12 cellular contexts compared by ENCODE assay signal in the genomic region with DNA sequence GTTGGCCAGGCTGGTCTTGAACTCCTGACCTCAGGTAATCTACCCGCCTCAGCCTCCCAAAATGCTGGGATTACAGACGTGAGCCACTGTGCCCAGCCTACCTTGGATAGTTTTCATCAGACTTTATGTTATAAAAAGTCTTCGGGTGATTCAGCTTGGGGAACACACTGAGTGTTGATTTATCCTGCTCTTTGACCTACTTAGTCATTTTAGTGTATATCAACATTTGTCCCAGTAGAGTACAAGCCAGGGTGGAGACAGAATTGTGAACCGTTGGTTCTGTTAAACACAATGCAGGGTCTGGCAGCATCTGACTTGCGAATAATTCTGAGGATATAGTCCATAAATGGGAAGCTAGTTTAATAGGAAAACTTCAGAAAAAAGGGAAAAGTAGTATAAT. TPM values are rescaled to one million over a fixed set of nuclear protein-coding genes. Genes with fewer than 3 reads are reported as not detected.
A peak's percentile ranks its signal among the peaks of the same experiment; 100 is the strongest.
DNase-seq lines count a peak whose midpoint lies in the region; ATAC-seq and TF ChIP-seq lines count a peak whose summit lies in the region.
"Had no signal": no experiment of that assay in that cellular context is flagged by ENCODE, and none has a peak within 500 bp of the region (broad histone marks: within the 10 kb centered on the region; RNA-seq: fewer than 3 reads in every experiment).

No MANE protein-coding gene starts in this region.

- no peak for TF ChIP-seq POLR2A in heart left ventricle (IDR thresholded peaks at IDR 0.05)

- H3K9me3 Mint-ChIP-seq in CD8-positive, alpha-beta memory T cell, result no peaks in the 10 kb centered on the region
- H3K9me3 Mint-ChIP-seq: neural crest cell had no signal

- H3K27ac ChIP-seq in heart left ventricle, result peak overlapping the region; percentile 2 to 87 (median 72)
- peak overlapping the region; percentile 84 to 85 for H3K27ac ChIP-seq in mucosa of rectum (ENCODE audit: low read depth in 2 of 2, low read length in 2 of 2)
- H3K27ac ChIP-seq in CD8-positive, alpha-beta memory T cell (ENCODE audit: low read depth, low read length), result no peak overlapping the region

- H3K4me3 ChIP-seq in heart left ventricle, result no peak overlapping the region
- no peak overlapping the region for H3K4me3 ChIP-seq in epithelial cell of esophagus (ENCODE audit: low read length)
- no peak overlapping the region for H3K4me3 ChIP-seq in mucosa of rectum (ENCODE audit: low read length in 2 of 2)
- no peak overlapping the region for H3K4me3 ChIP-seq in CD8-positive, alpha-beta memory T cell (ENCODE audit: low read length)
- H3K4me3 ChIP-seq: dorsolateral prefrontal cortex had no signal

- CTCF ChIA-PET in CD8-positive, alpha-beta memory T cell (lab: Charles Lee), result interaction anchor here (1.1 kb wide), 1 partner anchor 9 kb away, joined by 3 read pairs; no protein-coding TSS in a partner anchor

- POLR2A ChIA-PET in CD8-positive, alpha-beta memory T cell (lab: Charles Lee), result no interaction called here

- peak in 2 of 4 donors; percentile 8 to 38 for ATAC-seq in heart left ventricle
- ATAC-seq in HG02588 (IDR thresholded peaks at IDR 0.05; ENCODE audit: unreplicated experiment), result no peak
- ATAC-seq in HG03135 (IDR thresholded peaks at IDR 0.05; ENCODE audit: unreplicated experiment), result no peak

- H3K27me3 ChIP-seq in heart left ventricle (no peaks in the 10 kb centered on the region), mucosa of rectum (ENCODE audit: control insufficient read depth in 2 of 2, insufficient read depth in 2 of 2, low read length in 2 of 2) (no peaks in the 10 kb centered on the region)
- H3K27me3 ChIP-seq in CD8-positive, alpha-beta memory T cell (ENCODE audit: insufficient read depth, low read length, poor library complexity, severe bottlenecking), result no peaks in the 10 kb centered on the region
- H3K27me3 ChIP-seq: dorsolateral prefrontal cortex had no signal

- WGBS in heart left ventricle, 4 donors, result 72 to 91% (median 81%) methylated on average over 5 of the region's 5 CpGs

- peak overlapping the region in 1 of 8 donors; percentile 35 for H3K27ac Mint-ChIP-seq in CD8-positive, alpha-beta memory T cell

- H3K9me3 ChIP-seq in heart left ventricle (no peaks in the 10 kb centered on the region), mucosa of rectum (ENCODE audit: control insufficient read depth in 2 of 2, low read length in 2 of 2) (no peaks in the 10 kb centered on the region)
- no peaks in the 10 kb centered on the region for H3K9me3 ChIP-seq in CD8-positive, alpha-beta memory T cell (ENCODE audit: low read length)

- intact Hi-C loops in heart left ventricle (cut with DNase I) (loop anchor here in 2 of 10 donors (1.0 to 5.0 kb wide), 2 partner anchors 38 to 40 kb away; partner anchors contain the start of gene NFX1 (in 2 of the 2)), cardiac septum (cut with DNase I) (no loop called here)

- TF ChIP-seq CTCF in heart left ventricle (IDR thresholded peaks at IDR 0.05), result no peak
- no peak for TF ChIP-seq CTCF in epithelial cell of esophagus (IDR thresholded peaks at IDR 0.05; ENCODE audit: insufficient read depth, low read depth, low read length, missing control alignments)

- no peak overlapping the region for H3K9ac ChIP-seq in mucosa of rectum (ENCODE audit: low read depth in 1 of 2, low read length in 2 of 2)

- DNase-seq in heart left ventricle (no peak), cardiac septum (ENCODE audit: low spot score) (no peak), epithelial cell of esophagus (ENCODE audit: low read depth) (peak; percentile 78), ureter (ENCODE audit: low spot score) (no peak)
- DNase-seq in CD8-positive, alpha-beta memory T cell, result no peak
- DNase-seq: activated T-cell treated with anti-CD3 and anti-CD28 coated beads, Interleukin-2, amount 50 U/mL, for 48 hours; dorsolateral prefrontal cortex; NCI-H1105 had no signal

- H3K27me3 Mint-ChIP-seq in CD8-positive, alpha-beta memory T cell, result no peaks in the 10 kb centered on the region

- peaks cover 0 to 2% (median 0%) of the 10 kb centered on the region in 3 donors for H3K4me1 Mint-ChIP-seq in CD8-positive, alpha-beta memory T cell
- H3K4me1 Mint-ChIP-seq: neural crest cell had no signal

- H3K36me3 ChIP-seq in heart left ventricle (peaks cover 0 to 100% (median 94%) of the 10 kb centered on the region in 9 donors), mucosa of rectum (ENCODE audit: control insufficient read depth in 2 of 2, insufficient read depth in 2 of 2, low read length in 2 of 2) (peaks cover 11 to 32% of the 10 kb centered on the region in 2 donors)
- peaks cover 23% of the 10 kb centered on the region for H3K36me3 ChIP-seq in CD8-positive, alpha-beta memory T cell (ENCODE audit: insufficient read depth, low read length)

- H3K4me3 Mint-ChIP-seq in CD8-positive, alpha-beta memory T cell, result no peak overlapping the region
- H3K4me3 Mint-ChIP-seq: neural crest cell had no signal

- peaks cover 0 to 19% (median 6%) of the 10 kb centered on the region in 12 donors for H3K4me1 ChIP-seq in heart left ventricle
- H3K4me1 ChIP-seq in mucosa of rectum (ENCODE audit: control insufficient read depth in 2 of 2, insufficient read depth in 2 of 2, low read length in 2 of 2), result peaks cover 21 to 23% of the 10 kb centered on the region in 2 donors
- H3K4me1 ChIP-seq in CD8-positive, alpha-beta memory T cell (ENCODE audit: insufficient read depth, low read length), result no peaks in the 10 kb centered on the region

- peaks cover 9 to 77% (median 33%) of the 10 kb centered on the region in 3 donors for H3K36me3 Mint-ChIP-seq in CD8-positive, alpha-beta memory T cell

RNA-seq across cellular contexts. Expression of gene NFX1, which starts 39.7 kb away (rescaled TPM):
- 10 to 100 TPM; 25.4 to 42.0 (median 36.1) TPM for total RNA-seq in heart left ventricle
- 10 to 100 TPM; 13.7 to 23.8 TPM for polyA plus RNA-seq in heart left ventricle
- 38.0 TPM for total RNA-seq in cardiac septum
- total RNA-seq in CD8-positive, alpha-beta memory T cell, result 10 to 100 TPM; 42.7 to 45.6 TPM
- 38.8 TPM for polyA plus RNA-seq in CD8-positive, alpha-beta memory T cell
- 50.9 TPM for total RNA-seq in ureter
